Comparison of ENCODE assay signal across 8 cellular contexts in genomic region chrX:72714471-72714916, GRCh38. TPM values are rescaled to one million over a fixed set of nuclear protein-coding genes. Genes with fewer than 3 reads are reported as not detected.
A peak's percentile ranks its signal among the peaks of the same experiment; 100 is the strongest.
DNase-seq lines count a peak whose midpoint lies in the region; ATAC-seq and TF ChIP-seq lines count a peak whose summit lies in the region.

No MANE protein-coding gene starts in this region.

- DNase-seq in Ammon's horn (ENCODE audit: low spot score) (peak; percentile 46), NCI-H345 treated with DMSO at 0.1 percent for 48 hours (lab: John Stamatoyannopoulos, UW; ENCODE audit: unreplicated experiment) (peak; percentile 26), amniotic epithelial cell (ENCODE audit: low read depth) (peak; percentile 71), heart left ventricle (peak; percentile 53 to 79 (median 67)), omental fat pad (ENCODE audit: low spot score) (no peak)

- H3K36me3 ChIP-seq in heart left ventricle, result peaks cover 0 to 2% (median 0%) of the 10 kb centered on the region in 9 donors

- no peaks in the 10 kb centered on the region for H3K9me3 ChIP-seq in heart left ventricle

- no peak for TF ChIP-seq POLR2A in heart left ventricle (IDR thresholded peaks at IDR 0.05)

- H3K27ac ChIP-seq in heart left ventricle, result peak overlapping the region; percentile 66 to 89 (median 79)

- ATAC-seq in GM21360 (IDR thresholded peaks at IDR 0.05; ENCODE audit: unreplicated experiment) (peak; percentile 28), heart left ventricle (peak; percentile 89 to 94 (median 92)), omental fat pad (ENCODE audit: low FRiP score) (peak; percentile 65), GM18870 (IDR thresholded peaks at IDR 0.05; ENCODE audit: unreplicated experiment) (no peak), GM21529 (IDR thresholded peaks at IDR 0.05; ENCODE audit: unreplicated experiment) (no peak)

- peak overlapping the region; percentile 15 to 66 (median 56) for H3K4me3 ChIP-seq in heart left ventricle

- peak in 1 of 12 donors; percentile 5 for TF ChIP-seq CTCF in heart left ventricle (IDR thresholded peaks at IDR 0.05)
- no peak for TF ChIP-seq CTCF in omental fat pad (IDR thresholded peaks at IDR 0.05)

- peaks cover 0 to 8% (median 0%) of the 10 kb centered on the region in 9 donors for H3K27me3 ChIP-seq in heart left ventricle

- 1 to 48% (median 22%) methylated on average over 13 of the region's 13 CpGs for WGBS in heart left ventricle, 4 donors

- H3K4me1 ChIP-seq in heart left ventricle, result peaks cover 0 to 12% (median 0%) of the 10 kb centered on the region in 12 donors

- intact Hi-C loops in heart left ventricle (cut with DNase I), result no loop called here

RNA-seq across cellular contexts. Expression of gene PHKA1, which starts 0.4 kb away (rescaled TPM):
- total RNA-seq in heart left ventricle, result 10 to 100 TPM in 6 of 9 donors, 1 to 10 TPM in 3; 8.3 to 21.3 (median 11.0) TPM
- 1 to 10 TPM; 3.9 to 4.9 TPM for polyA plus RNA-seq in heart left ventricle
- 1 to 10 TPM; 4.6 to 9.3 (median 6.0) TPM for total RNA-seq in omental fat pad

Comparison
In these comparisons a context has a peak if more than half of its experiments do, and no peak if none do; other contexts are left out.
1. ATAC-seq: peak in GM21360 (single experiment), heart left ventricle (4 of 4) and omental fat pad (single experiment); none in GM18870 (single experiment) and GM21529 (single experiment).